In genomic region chr7:155211761-155212160, GRCh38 we compare ENCODE assay signal across 20 cellular contexts.
"Had no signal": no experiment of that assay in that cellular context is flagged by ENCODE, and none has a peak within 500 bp of the region (broad histone marks: within the 10 kb centered on the region; RNA-seq: fewer than 3 reads in every experiment).

No MANE protein-coding gene starts in this region.

- H3K4me3 Mint-ChIP-seq: activated CD4-positive, alpha-beta memory T cell treated with anti-CD3 and anti-CD28 coated beads, Interleukin-2, amount 10 ng/mL, durations not matched to agents 7 days and 5 days; activated CD4-positive, alpha-beta T cell treated with anti-CD3 and anti-CD28 coated beads, Interleukin-2, amount 10 ng/mL, durations not matched to agents 7 days and 5 days; activated T-cell treated with anti-CD3 and anti-CD28 coated beads, Interleukin-2, amount 50 U/mL, for 24 hours; activated T-helper 17 cell treated with anti-CD3 and anti-CD28 coated beads, Interleukin-2, amount 50 U/mL, for 72 hours had no signal

- H3K4me3 ChIP-seq: heart right ventricle, right atrium auricular region, suprapubic skin, tibial artery had no signal

- H3K9me3 Mint-ChIP-seq: activated T-helper 17 cell treated with anti-CD3 and anti-CD28 coated beads, Interleukin-2, amount 50 U/mL, for 72 hours had no signal

- H3K36me3 ChIP-seq: heart right ventricle, right atrium auricular region, suprapubic skin, tibial artery, WERI-Rb-1 had no signal

- H3K27me3 ChIP-seq: right atrium auricular region had no signal

- ATAC-seq: activated naive CD4-positive, alpha-beta T cell treated with anti-CD3 and anti-CD28 coated beads, Interleukin-2, amount 50 U/mL, for 72 hours; activated T-helper 17 cell treated with anti-CD3 and anti-CD28 coated beads, Interleukin-2, amount 50 U/mL, for 72 hours; heart right ventricle; left ventricle myocardium superior had no signal

- H3K9me3 ChIP-seq: heart right ventricle, right atrium auricular region, suprapubic skin, tibial artery had no signal

- H2AFZ ChIP-seq: parathyroid adenoma had no signal

- DNase-seq: activated CD4-positive, alpha-beta memory T cell treated with anti-CD3 and anti-CD28 coated beads, Interleukin-2, amount 10 ng/mL, durations not matched to agents 7 days and 5 days; activated CD4-positive, alpha-beta T cell treated with anti-CD3 and anti-CD28 coated beads, Interleukin-2, amount 10 ng/mL, durations not matched to agents 7 days and 5 days; activated CD4-positive, CD25-positive, alpha-beta regulatory T cell treated with anti-CD3 and anti-CD28 coated beads, Interleukin-2, amount 50 U/mL, for 72 hours; activated CD8-positive, alpha-beta memory T cell treated with anti-CD3 and anti-CD28 coated beads, Interleukin-2, amount 50 U/mL, for 48 hours; activated naive CD4-positive, alpha-beta T cell; activated T-cell treated with anti-CD3 and anti-CD28 coated beads, Interleukin-2, amount 50 U/mL, for 24 hours; cortex of kidney; foreskin fibroblast; heart right ventricle; left ventricle myocardium superior; nucleus accumbens; stimulated activated naive CD4-positive, alpha-beta T cell; T1000; WERI-Rb-1 had no signal

- H3K4me1 ChIP-seq: parathyroid adenoma, right atrium auricular region had no signal

- H3K79me2 ChIP-seq: parathyroid adenoma had no signal

- H3K27ac Mint-ChIP-seq: activated CD4-positive, alpha-beta memory T cell treated with anti-CD3 and anti-CD28 coated beads, Interleukin-2, amount 10 ng/mL, durations not matched to agents 7 days and 5 days; activated CD4-positive, alpha-beta T cell treated with anti-CD3 and anti-CD28 coated beads, Interleukin-2, amount 10 ng/mL, durations not matched to agents 7 days and 5 days; activated naive CD4-positive, alpha-beta T cell treated with anti-CD3 and anti-CD28 coated beads, Interleukin-2, amount 50 U/mL, for 72 hours; activated T-cell treated with anti-CD3 and anti-CD28 coated beads, Interleukin-2, amount 50 U/mL, for 24 hours; activated T-helper 17 cell treated with anti-CD3 and anti-CD28 coated beads, Interleukin-2, amount 50 U/mL, for 72 hours had no signal

- H3K27me3 Mint-ChIP-seq: activated CD4-positive, alpha-beta memory T cell treated with anti-CD3 and anti-CD28 coated beads, Interleukin-2, amount 10 ng/mL, durations not matched to agents 7 days and 5 days; activated CD4-positive, alpha-beta T cell treated with anti-CD3 and anti-CD28 coated beads, Interleukin-2, amount 10 ng/mL, durations not matched to agents 7 days and 5 days had no signal

- H3K9ac ChIP-seq: parathyroid adenoma had no signal

- H3K27ac ChIP-seq: heart right ventricle, parathyroid adenoma, right atrium auricular region, suprapubic skin, tibial artery, WERI-Rb-1 had no signal
